ENCODE assay signal across 17 cellular contexts in the genomic region with DNA sequence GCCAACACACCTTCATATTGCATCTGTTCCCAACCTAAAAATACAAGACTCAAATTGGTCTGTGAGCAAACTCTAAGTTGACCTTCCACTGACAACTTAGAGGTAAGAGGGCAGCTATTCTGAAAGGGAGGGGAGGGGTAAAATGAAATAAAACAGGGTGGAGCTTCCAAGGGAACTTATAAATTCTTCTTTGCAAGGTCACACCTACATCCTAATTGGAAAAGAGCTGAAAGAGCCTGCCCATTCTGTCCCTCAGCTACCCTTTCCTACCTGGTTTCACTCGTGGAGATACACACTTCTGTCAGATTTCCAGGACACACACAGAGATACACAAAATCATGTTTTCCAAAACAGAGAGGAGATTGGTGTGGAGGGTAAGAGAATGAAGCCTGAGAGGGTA. TPM values are rescaled to one million over a fixed set of nuclear protein-coding genes. Genes with fewer than 3 reads are reported as not detected.
DNase-seq lines count a peak whose midpoint lies in the region; ATAC-seq and TF ChIP-seq lines count a peak whose summit lies in the region.
"Had no signal": no experiment of that assay in that cellular context is flagged by ENCODE, and none has a peak within 500 bp of the region (broad histone marks: within the 10 kb centered on the region; RNA-seq: fewer than 3 reads in every experiment).

No MANE protein-coding gene starts in this region.

- H3K4me3 ChIP-seq in mammary epithelial cell (replicated peaks in 1 of 3; ENCODE audit: insufficient read depth in 1 of 3, low read depth in 2 of 3, low read length in 3 of 3) (no peak overlapping the region), left lung (peak overlapping the region; percentile 18 to 37)
- H3K4me3 ChIP-seq: psoas muscle had no signal

- peak overlapping the region; percentile 17 for H2AFZ ChIP-seq in mammary epithelial cell (ENCODE audit: low read depth, low read length)

- POLR2A ChIA-PET in MCF 10A (lab: Yijun Ruan, JAX) (interaction anchor here (0.9 to 1.0 kb wide), 2 partner anchors 23 to 41 kb away, joined by 3 read pairs; no protein-coding TSS in a partner anchor), WTC11 (lab: Charles Lee) (no interaction called here)

- H3K27me3 ChIP-seq in mammary epithelial cell (ENCODE audit: insufficient read depth, low read length) (no peaks in the 10 kb centered on the region), left lung (peaks cover 0 to 27% of the 10 kb centered on the region in 2 donors)

- H4K20me1 ChIP-seq in mammary epithelial cell (ENCODE audit: insufficient read depth, low read length), result no peaks in the 10 kb centered on the region

- H3K4me3 Mint-ChIP-seq in MCF 10A (ENCODE audit: unreplicated experiment) (no peak overlapping the region), WTC11 (peak overlapping the region; percentile 79), type B pancreatic cell (peak overlapping the region; percentile 81)
- H3K4me3 Mint-ChIP-seq: activated naive CD4-positive, alpha-beta T cell treated with anti-CD3 and anti-CD28 coated beads, Interleukin-2, amount 10 ng/mL, durations not matched to agents 7 days and 5 days; brain; natural killer cell had no signal

- no peak overlapping the region for H3K4me2 ChIP-seq in mammary epithelial cell (ENCODE audit: insufficient read depth, low read depth, low read length)

- intact Hi-C loops in mammary epithelial cell (cut with micrococcal nuclease) (no loop called here), MCF 10A (cut with micrococcal nuclease) (no loop called here), left lung (cut with DNase I) (no loop called here)

- H3K9ac ChIP-seq in mammary epithelial cell (ENCODE audit: insufficient read depth, low read length), result no peak overlapping the region

- no peaks in the 10 kb centered on the region for H3K79me2 ChIP-seq in mammary epithelial cell (ENCODE audit: insufficient read depth, low read length)

- BruUV-seq in mammary epithelial cell (replicated peaks; lab: Mats Ljungman, UMichigan), result no TSS peak
- no TSS peak for BruUV-seq in MCF 10A (replicated peaks; lab: Mats Ljungman, UMichigan)

- H3K4me1 Mint-ChIP-seq in MCF 10A (ENCODE audit: insufficient read depth, unreplicated experiment) (no peaks in the 10 kb centered on the region), WTC11 (peaks cover 19% of the 10 kb centered on the region), type B pancreatic cell (ENCODE audit: unreplicated experiment) (no peaks in the 10 kb centered on the region)
- H3K4me1 Mint-ChIP-seq: brain had no signal

- in situ Hi-C loops in mammary epithelial cell (cut with MboI; ENCODE audit: low sequenced_read_pairs in 2 of 2), result no loop called here

- no peak overlapping the region for H3K27ac ChIP-seq in mammary epithelial cell (ENCODE audit: insufficient read depth, low read depth, low read length)
- no peak overlapping the region for H3K27ac ChIP-seq in left lung
- H3K27ac ChIP-seq: left ventricle myocardium inferior, psoas muscle had no signal

- H3K4me1 ChIP-seq in mammary epithelial cell (ENCODE audit: insufficient read depth, low read length) (peaks cover 5% of the 10 kb centered on the region), left lung (peaks cover 0 to 6% of the 10 kb centered on the region in 2 donors)
- H3K4me1 ChIP-seq: psoas muscle had no signal

- H3K36me3 Mint-ChIP-seq in MCF 10A (ENCODE audit: insufficient read depth, unreplicated experiment) (no peaks in the 10 kb centered on the region), WTC11 (no peaks in the 10 kb centered on the region), type B pancreatic cell (no peaks in the 10 kb centered on the region)
- H3K36me3 Mint-ChIP-seq: activated naive CD4-positive, alpha-beta T cell treated with anti-CD3 and anti-CD28 coated beads, Interleukin-2, amount 10 ng/mL, durations not matched to agents 7 days and 5 days; brain; CD4-positive, alpha-beta memory T cell; natural killer cell had no signal

- DNase-seq in mammary epithelial cell (no peak), MCF 10A (ENCODE audit: unreplicated experiment) (no peak), WTC11 (ENCODE audit: low spot score) (no peak), left lung (no peak), type B pancreatic cell (ENCODE audit: extremely low spot score, unreplicated experiment) (no peak), NCI-H2196 treated with DMSO at 0.1 percent for 48 hours (lab: John Stamatoyannopoulos, UW; ENCODE audit: unreplicated experiment) (no peak), LoVo (ENCODE audit: low spot score) (no peak)
- DNase-seq: activated CD4-positive, alpha-beta T cell treated with anti-CD3 and anti-CD28 coated beads, Interleukin-2, amount 50 U/mL, for 1 hour; activated naive CD4-positive, alpha-beta T cell treated with anti-CD3 and anti-CD28 coated beads, Interleukin-2, amount 10 ng/mL, durations not matched to agents 7 days and 5 days; activated T-cell treated with anti-CD3 and anti-CD28 coated beads for 4 hours; CD4-positive, alpha-beta memory T cell; left ventricle myocardium inferior; natural killer cell; NCI-H226; psoas muscle had no signal

- no peaks in the 10 kb centered on the region for H3K9me3 ChIP-seq in mammary epithelial cell (replicated peaks; ENCODE audit: insufficient read depth, low read length)
- H3K9me3 ChIP-seq in left lung, result no peaks in the 10 kb centered on the region
- H3K9me3 ChIP-seq: left ventricle myocardium inferior, psoas muscle had no signal

- H3K36me3 ChIP-seq in mammary epithelial cell (ENCODE audit: insufficient read depth, low read length), result no peaks in the 10 kb centered on the region
- no peaks in the 10 kb centered on the region for H3K36me3 ChIP-seq in left lung
- H3K36me3 ChIP-seq: left ventricle myocardium inferior had no signal

- H3K27me3 Mint-ChIP-seq in MCF 10A (ENCODE audit: insufficient read depth, unreplicated experiment) (no peaks in the 10 kb centered on the region), WTC11 (ENCODE audit: low read depth) (no peaks in the 10 kb centered on the region; the same call in 1 of the 2 replicates), type B pancreatic cell (peaks cover 40% of the 10 kb centered on the region)

- dilution Hi-C loops in mammary epithelial cell (cut with HindIII; ENCODE audit: low sequenced_read_pairs), result no loop called here

- TF ChIP-seq CTCF in mammary epithelial cell (conservative IDR thresholded peaks at IDR 0.05 in 1 of 2, IDR thresholded peaks at IDR 0.05 in 1 of 2; ENCODE audit: extremely low read depth in 1 of 2, insufficient read depth in 1 of 2, low read depth in 1 of 2, low read length in 2 of 2), result no peak
- no peak for TF ChIP-seq CTCF in MCF 10A (IDR thresholded peaks at IDR 0.05; ENCODE audit: unreplicated experiment)
- no peak for TF ChIP-seq CTCF in WTC11 (IDR thresholded peaks at IDR 0.05)
- TF ChIP-seq CTCF in left lung (IDR thresholded peaks at IDR 0.05), result no peak
- TF ChIP-seq CTCF in type B pancreatic cell (conservative IDR thresholded peaks at IDR 0.05), result no peak

- ATAC-seq in WTC11 (no peak), left lung (no peak), HG02884 (IDR thresholded peaks at IDR 0.05; ENCODE audit: unreplicated experiment) (no peak)
- ATAC-seq: natural killer cell, psoas muscle had no signal

- CTCF ChIA-PET in mammary epithelial cell (lab: Charles Lee; ENCODE audit: low non-redundant PET), result interaction anchor here (0.5 kb wide), 1 partner anchor 90 kb away, joined by 3 read pairs; no protein-coding TSS in a partner anchor
- CTCF ChIA-PET in MCF 10A (lab: Yijun Ruan, JAX), result interaction anchor here (0.6 to 2.5 kb wide), 4 partner anchors 10 to 80 kb away, joined by 3 to 5 read pairs (median 4); no protein-coding TSS in a partner anchor
- CTCF ChIA-PET in WTC11 (lab: Charles Lee), result interaction anchor here (1.4 to 3.3 kb wide), 2 partner anchors 10 to 26 kb away, joined by 3 to 20 read pairs; no protein-coding TSS in a partner anchor

- 83% methylated on average over 1 of the region's 1 CpG for WGBS in mammary epithelial cell (ENCODE audit: low coverage, missing lambda C conversion rate)

- H3K9me3 Mint-ChIP-seq in MCF 10A (ENCODE audit: unreplicated experiment) (no peaks in the 10 kb centered on the region), WTC11 (no peaks in the 10 kb centered on the region), type B pancreatic cell (no peaks in the 10 kb centered on the region)
- H3K9me3 Mint-ChIP-seq: activated naive CD4-positive, alpha-beta T cell treated with anti-CD3 and anti-CD28 coated beads, Interleukin-2, amount 10 ng/mL, durations not matched to agents 7 days and 5 days; natural killer cell had no signal

- H3K27ac Mint-ChIP-seq in MCF 10A (ENCODE audit: low read depth, unreplicated experiment) (no peak overlapping the region), WTC11 (no peak overlapping the region), type B pancreatic cell (peak overlapping the region; percentile 27)
- H3K27ac Mint-ChIP-seq: activated naive CD4-positive, alpha-beta T cell treated with anti-CD3 and anti-CD28 coated beads, Interleukin-2, amount 10 ng/mL, durations not matched to agents 7 days and 5 days; brain; natural killer cell had no signal

TF ChIP-seq in WTC11, 78 proteins besides CTCF, POLR2A, EP300 and RAD21 (continues in another document):
- TF ChIP-seq ZNF219 (CRISPR knock-in tag; IDR thresholded peaks at IDR 0.05; ENCODE audit: borderline replicate concordance), result no peak
- TF ChIP-seq NFE2L1 (CRISPR knock-in tag; IDR thresholded peaks at IDR 0.05), result no peak
- TF ChIP-seq PREB (CRISPR knock-in tag; IDR thresholded peaks at IDR 0.05; ENCODE audit: borderline replicate concordance), result no peak
- TF ChIP-seq KAT7 (CRISPR knock-in tag; IDR thresholded peaks at IDR 0.05; ENCODE audit: borderline replicate concordance), result no peak
- no peak for TF ChIP-seq ZNF138 (CRISPR knock-in tag; conservative IDR thresholded peaks at IDR 0.05)

RNA-seq across cellular contexts. Expression of gene ILDR1, which starts 1.0 kb away (rescaled TPM):
- total RNA-seq in mammary epithelial cell (1 to 10 TPM in 1 of 2 donors, under 1 TPM in 1; 0.21 to 1.2 TPM), MCF 10A (2022) (0.23 TPM in 1 of 2 replicates, not detected in the other), WTC11 (2021) (2.3 to 3.4 TPM (median 2.8 TPM) in 3 replicates), left lung (1 to 10 TPM; 5.3 to 9.8 TPM), type B pancreatic cell (ENCODE audit: low replicate concordance) (2.6 and 6.4 TPM in 2 replicates)
- polyA plus RNA-seq in mammary epithelial cell, result 0.20 TPM
- 6.5 TPM for polyA minus RNA-seq in mammary epithelial cell
- total RNA-seq: CD4-positive, alpha-beta memory T cell; psoas muscle had no signal
- polyA plus RNA-seq: CD4-positive, alpha-beta memory T cell; psoas muscle had no signal

RNA-seq across cellular contexts. Expression of gene CD86, which starts 34.1 kb away (rescaled TPM):
- total RNA-seq in mammary epithelial cell, result 1 to 10 TPM in 1 of 2 donors, under 1 TPM in 1; 0.17 to 9.6 TPM
- polyA plus RNA-seq in mammary epithelial cell, result 4.2 TPM
- polyA minus RNA-seq in mammary epithelial cell, result 4.3 TPM
- not detected in 2 replicates for total RNA-seq in MCF 10A (2022)
- 0.25 to 0.61 TPM (median 0.30 TPM) in 3 replicates for total RNA-seq in WTC11 (2021)
- total RNA-seq in left lung, result 10 to 100 TPM; 13.4 to 17.6 TPM
- not detected in 2 replicates for total RNA-seq in type B pancreatic cell (ENCODE audit: low replicate concordance)

Comparison
In these comparisons a context has a peak if more than half of its experiments do, and no peak if none do; other contexts are left out.
1. H3K4me3 ChIP-seq: peak in left lung (2 of 2); none in mammary epithelial cell (0 of 3).